13 cellular contexts compared by ENCODE assay signal in the genomic region with DNA sequence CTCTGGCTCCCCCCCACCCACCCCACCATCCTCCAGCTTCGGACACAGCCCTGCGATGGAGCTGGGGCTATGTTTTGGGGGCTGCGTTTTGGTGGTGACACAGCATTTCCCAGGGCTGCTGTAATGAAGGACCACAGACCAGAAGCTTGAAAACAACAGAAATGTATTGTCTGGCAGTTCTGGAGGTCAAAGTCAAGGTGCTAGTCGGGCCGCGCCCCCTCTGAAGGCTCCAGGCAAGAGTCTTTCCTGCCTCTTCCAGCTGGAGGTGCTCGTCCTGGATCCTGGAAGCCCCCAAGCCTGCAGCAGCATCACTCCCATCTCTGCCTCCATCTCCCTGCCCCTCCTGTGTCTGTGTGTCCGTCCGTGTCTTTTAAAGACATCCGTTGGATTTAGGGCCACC.
"Had no signal": no experiment of that assay in that cellular context is flagged by ENCODE, and none has a peak within 500 bp of the region (broad histone marks: within the 10 kb centered on the region; RNA-seq: fewer than 3 reads in every experiment).

No MANE protein-coding gene starts in this region.

- DNase-seq: caudate nucleus; cortex of kidney; effector memory CD4-positive, alpha-beta T cell; gastrocnemius medialis; heart right ventricle; left ventricle myocardium inferior; stimulated activated CD4-positive, alpha-beta T cell treated with anti-CD3 and anti-CD28 coated beads, Interleukin-2, amount 100 ng/mL, for 24 hours; stimulated activated naive B cell treated with anti-CD40 and anti-IgM and Interleukin-4, amounts not matched to agents 10 μg/mL and 1 μg/mL and 100 μg/mL, for 72 hours; T-helper 17 cell; transverse colon had no signal

- H3K27ac Mint-ChIP-seq: stimulated activated naive B cell treated with anti-CD40 and anti-IgM and Interleukin-4, amounts not matched to agents 10 μg/mL and 1 μg/mL and 100 μg/mL, for 72 hours; T-helper 17 cell had no signal

- H3K9me3 Mint-ChIP-seq: stimulated activated naive B cell treated with anti-CD40 and anti-IgM and Interleukin-4, amounts not matched to agents 10 μg/mL and 1 μg/mL and 100 μg/mL, for 72 hours had no signal

- H3K4me3 ChIP-seq: gastrocnemius medialis, heart right ventricle, left ventricle myocardium inferior, transverse colon had no signal

- H3K4me1 Mint-ChIP-seq: stimulated activated naive B cell treated with anti-CD40 and anti-IgM and Interleukin-4, amounts not matched to agents 10 μg/mL and 1 μg/mL and 100 μg/mL, for 72 hours had no signal

- H3K27me3 ChIP-seq: gastrocnemius medialis, heart right ventricle, transverse colon had no signal

- H3K27ac ChIP-seq: epithelial cell of prostate, gastrocnemius medialis, heart right ventricle, left ventricle myocardium inferior, transverse colon had no signal

- H3K4me3 Mint-ChIP-seq: stimulated activated naive B cell treated with anti-CD40 and anti-IgM and Interleukin-4, amounts not matched to agents 10 μg/mL and 1 μg/mL and 100 μg/mL, for 72 hours; T-helper 17 cell had no signal

- H3K9me3 ChIP-seq: gastrocnemius medialis, heart right ventricle, left ventricle myocardium inferior, transverse colon had no signal

- H3K36me3 Mint-ChIP-seq: stimulated activated naive B cell treated with anti-CD40 and anti-IgM and Interleukin-4, amounts not matched to agents 10 μg/mL and 1 μg/mL and 100 μg/mL, for 72 hours had no signal

- H3K27me3 Mint-ChIP-seq: stimulated activated naive B cell treated with anti-CD40 and anti-IgM and Interleukin-4, amounts not matched to agents 10 μg/mL and 1 μg/mL and 100 μg/mL, for 72 hours had no signal

- H3K36me3 ChIP-seq: gastrocnemius medialis, heart right ventricle, left ventricle myocardium inferior, transverse colon had no signal

- ATAC-seq: activated CD4-positive, CD25-positive, alpha-beta regulatory T cell treated with anti-CD3 and anti-CD28 coated beads, Interleukin-2, amount 50 U/mL, for 24 hours; gastrocnemius medialis; heart right ventricle; right cardiac atrium; stimulated activated naive B cell treated with anti-CD40 and anti-IgM and Interleukin-4, amounts not matched to agents 10 μg/mL and 1 μg/mL and 100 μg/mL, for 72 hours; T-helper 17 cell had no signal
